Comparison of ENCODE assay signal across 17 cellular contexts in the genomic region with DNA sequence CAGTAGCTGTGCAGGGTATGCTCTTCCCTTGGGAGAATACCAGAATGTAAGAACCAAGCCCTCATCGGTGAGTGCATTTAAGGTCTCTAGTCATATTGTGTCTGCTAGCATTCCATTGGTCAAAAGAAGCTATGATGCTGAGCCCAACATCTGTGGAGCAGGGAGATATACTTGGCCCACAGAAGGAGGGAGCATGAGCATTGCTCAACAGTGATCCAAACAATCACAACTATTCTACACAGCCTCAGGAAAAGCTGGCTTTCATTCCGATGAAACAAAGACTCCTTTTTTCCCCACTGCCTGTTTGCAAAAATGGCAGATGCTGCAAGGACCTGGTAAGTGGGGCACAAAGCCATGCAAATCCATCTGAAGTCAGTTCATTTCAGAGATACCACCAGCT.
DNase-seq lines count a peak whose midpoint lies in the region; ATAC-seq, FAIRE-seq and TF ChIP-seq lines count a peak whose summit lies in the region.
"Had no signal": no experiment of that assay in that cellular context is flagged by ENCODE, and none has a peak within 500 bp of the region (broad histone marks: within the 10 kb centered on the region; RNA-seq: fewer than 3 reads in every experiment).

No MANE protein-coding gene starts in this region.

- H3K4me1 ChIP-seq in mammary epithelial cell (ENCODE audit: insufficient read depth, low read length): no peaks in the 10 kb centered on the region
- H3K4me1 ChIP-seq in right cardiac atrium (ENCODE audit: control insufficient read depth, insufficient read depth, low read length): no peaks in the 10 kb centered on the region
- no peaks in the 10 kb centered on the region for H3K4me1 ChIP-seq in kidney (ENCODE audit: control insufficient read depth in 1 of 2, insufficient read depth in 1 of 2, low read depth in 1 of 2, low read length in 2 of 2)
- H3K4me1 ChIP-seq: body of pancreas, gastrocnemius medialis had no signal

- no peaks in the 10 kb centered on the region for H3K36me3 ChIP-seq in mammary epithelial cell (ENCODE audit: insufficient read depth, low read length)
- no peaks in the 10 kb centered on the region for H3K36me3 ChIP-seq in kidney (ENCODE audit: control insufficient read depth in 1 of 2, insufficient read depth in 2 of 2, low read length in 2 of 2)
- H3K36me3 ChIP-seq: gastrocnemius medialis had no signal

- H3K27ac Mint-ChIP-seq in MCF 10A (ENCODE audit: low read depth, unreplicated experiment): no peak overlapping the region

- H3K9me3 ChIP-seq in mammary epithelial cell (replicated peaks; ENCODE audit: insufficient read depth, low read length) (peaks cover 1% of the 10 kb centered on the region), right cardiac atrium (ENCODE audit: control insufficient read depth, low read length) (no peaks in the 10 kb centered on the region), kidney (ENCODE audit: control insufficient read depth in 1 of 2, low read length in 2 of 2) (no peaks in the 10 kb centered on the region)
- H3K9me3 ChIP-seq: body of pancreas, Caco-2, gastrocnemius medialis had no signal

- no peak overlapping the region for H2AFZ ChIP-seq in mammary epithelial cell (ENCODE audit: low read depth, low read length)

- no peak overlapping the region for H3K4me3 ChIP-seq in mammary epithelial cell (replicated peaks in 1 of 3; ENCODE audit: insufficient read depth in 1 of 3, low read depth in 2 of 3, low read length in 3 of 3)
- H3K4me3 ChIP-seq in right cardiac atrium (ENCODE audit: low read length): no peak overlapping the region
- H3K4me3 ChIP-seq in kidney (ENCODE audit: low read length in 2 of 2): no peak overlapping the region
- H3K4me3 ChIP-seq: body of pancreas, gastrocnemius medialis had no signal

- dilution Hi-C loops in mammary epithelial cell (cut with HindIII; ENCODE audit: low sequenced_read_pairs): loop anchor here (5.0 kb wide), 1 partner anchor 87 kb away; no protein-coding TSS in a partner anchor

- DNase-seq in mammary epithelial cell (peak; percentile 42), MCF 10A (ENCODE audit: unreplicated experiment) (no peak), epidermal melanocyte (ENCODE audit: insufficient read length, low spot score) (peak; percentile 90), right cardiac atrium (no peak), superior temporal gyrus (ENCODE audit: extremely low spot score) (peak; percentile 97), kidney (no peak)
- no peak for DNase-seq in activated effector memory CD4-positive, alpha-beta T cell treated with Interleukin-2 at 50 U/mL for 16 hours
- DNase-seq: activated gamma-delta T cell treated with Interleukin-2 at 50 U/mL for 16 hours, body of pancreas, Caco-2, gastrocnemius medialis, NCI-H1930, NCI-H69 had no signal

- peaks cover 3% of the 10 kb centered on the region for H4K20me1 ChIP-seq in mammary epithelial cell (ENCODE audit: insufficient read depth, low read length)

- TF ChIP-seq CTCF in mammary epithelial cell (conservative IDR thresholded peaks at IDR 0.05 in 1 of 2, IDR thresholded peaks at IDR 0.05 in 1 of 2; ENCODE audit: extremely low read depth in 1 of 2, insufficient read depth in 1 of 2, low read depth in 1 of 2, low read length in 2 of 2): no peak
- no peak for TF ChIP-seq CTCF in MCF 10A (IDR thresholded peaks at IDR 0.05; ENCODE audit: unreplicated experiment)
- no peak for TF ChIP-seq CTCF in kidney (IDR thresholded peaks at IDR 0.05; ENCODE audit: borderline replicate concordance, extremely low read depth, insufficient read depth)

- ATAC-seq in right cardiac atrium (peak; percentile 92), GM19395 (IDR thresholded peaks at IDR 0.05; ENCODE audit: unreplicated experiment) (no peak)
- ATAC-seq: body of pancreas, gastrocnemius medialis, Panc1 had no signal

- intact Hi-C loops in mammary epithelial cell (cut with micrococcal nuclease): no loop called here
- intact Hi-C loops in MCF 10A (cut with micrococcal nuclease): no loop called here
- intact Hi-C loops in right cardiac atrium (cut with DNase I): no loop called here
- intact Hi-C loops in kidney (cut with DNase I): no loop called here

- no peaks in the 10 kb centered on the region for H3K79me2 ChIP-seq in mammary epithelial cell (ENCODE audit: insufficient read depth, low read length)

- no peak overlapping the region for H3K4me3 Mint-ChIP-seq in MCF 10A (ENCODE audit: unreplicated experiment)

- in situ Hi-C loops in mammary epithelial cell (cut with MboI; ENCODE audit: low sequenced_read_pairs in 2 of 2): no loop called here

- no peak overlapping the region for H3K4me2 ChIP-seq in mammary epithelial cell (ENCODE audit: insufficient read depth, low read depth, low read length)

- H3K27me3 ChIP-seq in mammary epithelial cell (ENCODE audit: insufficient read depth, low read length) (peaks cover 31% of the 10 kb centered on the region), right cardiac atrium (ENCODE audit: control insufficient read depth, insufficient read depth) (no peaks in the 10 kb centered on the region)
- H3K27me3 ChIP-seq: body of pancreas, gastrocnemius medialis had no signal

- CTCF ChIA-PET in mammary epithelial cell (lab: Charles Lee; ENCODE audit: low non-redundant PET) (no interaction called here), MCF 10A (lab: Yijun Ruan, JAX) (interaction anchor here (1.3 kb wide), 1 partner anchor 23 kb away, joined by 3 read pairs; no protein-coding TSS in a partner anchor)

- FAIRE-seq in kidney (lab: Jason Lieb, UNC): no peak
- FAIRE-seq: G401.6 had no signal

- no peak overlapping the region for H3K27ac ChIP-seq in mammary epithelial cell (ENCODE audit: insufficient read depth, low read depth, low read length)
- H3K27ac ChIP-seq in right cardiac atrium (ENCODE audit: low read length): no peak overlapping the region
- H3K27ac ChIP-seq in kidney (ENCODE audit: low read depth in 2 of 2, low read length in 2 of 2): no peak overlapping the region
- H3K27ac ChIP-seq: body of pancreas, gastrocnemius medialis, VCaP had no signal

- H3K9ac ChIP-seq in mammary epithelial cell (ENCODE audit: insufficient read depth, low read length) (no peak overlapping the region), kidney (ENCODE audit: low read length in 2 of 2) (no peak overlapping the region)

- no TSS peak for BruUV-seq in mammary epithelial cell (replicated peaks; lab: Mats Ljungman, UMichigan)
- BruUV-seq in MCF 10A (replicated peaks; lab: Mats Ljungman, UMichigan): no TSS peak

- WGBS in mammary epithelial cell (ENCODE audit: low coverage, missing lambda C conversion rate): 0% methylated on average over 2 of the region's 2 CpGs
- 52% methylated on average over 2 of the region's 2 CpGs for WGBS in right cardiac atrium

- peaks cover 36% of the 10 kb centered on the region for H3K27me3 Mint-ChIP-seq in MCF 10A (ENCODE audit: insufficient read depth, unreplicated experiment)

- no peaks in the 10 kb centered on the region for H3K4me1 Mint-ChIP-seq in MCF 10A (ENCODE audit: insufficient read depth, unreplicated experiment)

- no peaks in the 10 kb centered on the region for H3K36me3 Mint-ChIP-seq in MCF 10A (ENCODE audit: insufficient read depth, unreplicated experiment)

- POLR2A ChIA-PET in MCF 10A (lab: Yijun Ruan, JAX): interaction anchor here (0.6 kb wide), 1 partner anchor 8 kb away, joined by 4 read pairs; no protein-coding TSS in a partner anchor

- no peaks in the 10 kb centered on the region for H3K9me3 Mint-ChIP-seq in MCF 10A (ENCODE audit: unreplicated experiment)

Comparison
In these comparisons a context has a peak if more than half of its experiments do, and no peak if none do; other contexts are left out.
1. DNase-seq: peak in mammary epithelial cell (single experiment), epidermal melanocyte (single experiment) and superior temporal gyrus (single experiment); none in MCF 10A (single experiment), right cardiac atrium (0 of 3), kidney (single experiment) and activated effector memory CD4-positive, alpha-beta T cell treated with Interleukin-2 at 50 U/mL for 16 hours (single experiment).